ENCODE assay signal across 1 cellular context in the genomic region with DNA sequence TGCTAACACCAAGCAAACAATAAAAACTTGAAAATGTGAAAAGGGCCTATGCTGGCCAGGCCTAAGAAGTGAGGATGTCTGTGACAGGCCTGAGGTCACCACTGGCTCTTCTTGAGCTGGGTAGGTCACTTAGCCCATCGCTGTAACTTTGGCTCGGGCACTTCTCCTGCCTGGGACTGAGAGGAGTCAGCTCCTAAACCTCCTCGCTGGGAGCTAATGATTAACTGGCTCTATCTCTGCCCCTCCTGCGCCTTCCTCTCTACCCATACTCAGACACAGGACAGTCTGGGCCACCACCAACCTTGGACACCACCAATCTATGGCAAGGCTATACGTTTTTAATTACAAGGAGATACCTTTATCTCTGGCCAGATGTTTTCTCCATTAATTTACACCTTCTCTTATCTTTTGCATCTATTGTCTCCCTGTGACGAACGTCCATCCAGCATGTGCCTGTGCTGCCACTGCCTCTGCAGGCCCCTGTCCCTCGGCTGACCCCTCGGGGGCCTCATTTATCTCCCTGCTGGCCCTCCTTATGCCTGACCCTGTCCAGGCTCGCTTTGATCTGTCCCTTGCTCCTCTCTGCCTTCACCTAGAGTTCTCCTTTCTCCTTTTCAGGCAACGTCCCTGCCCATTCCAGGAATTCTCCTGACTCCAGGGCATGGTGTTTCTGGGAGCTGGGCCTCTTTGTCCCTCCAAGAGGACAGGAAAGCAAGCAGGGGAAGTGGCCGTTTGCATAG.
TF ChIP-seq lines count a peak whose summit lies in the region.

No MANE protein-coding gene starts in this region.

TF ChIP-seq in GM23338, 12 proteins besides CTCF, POLR2A, EP300 and RAD21 (continued from another document):
- TF ChIP-seq, protein P1, sequence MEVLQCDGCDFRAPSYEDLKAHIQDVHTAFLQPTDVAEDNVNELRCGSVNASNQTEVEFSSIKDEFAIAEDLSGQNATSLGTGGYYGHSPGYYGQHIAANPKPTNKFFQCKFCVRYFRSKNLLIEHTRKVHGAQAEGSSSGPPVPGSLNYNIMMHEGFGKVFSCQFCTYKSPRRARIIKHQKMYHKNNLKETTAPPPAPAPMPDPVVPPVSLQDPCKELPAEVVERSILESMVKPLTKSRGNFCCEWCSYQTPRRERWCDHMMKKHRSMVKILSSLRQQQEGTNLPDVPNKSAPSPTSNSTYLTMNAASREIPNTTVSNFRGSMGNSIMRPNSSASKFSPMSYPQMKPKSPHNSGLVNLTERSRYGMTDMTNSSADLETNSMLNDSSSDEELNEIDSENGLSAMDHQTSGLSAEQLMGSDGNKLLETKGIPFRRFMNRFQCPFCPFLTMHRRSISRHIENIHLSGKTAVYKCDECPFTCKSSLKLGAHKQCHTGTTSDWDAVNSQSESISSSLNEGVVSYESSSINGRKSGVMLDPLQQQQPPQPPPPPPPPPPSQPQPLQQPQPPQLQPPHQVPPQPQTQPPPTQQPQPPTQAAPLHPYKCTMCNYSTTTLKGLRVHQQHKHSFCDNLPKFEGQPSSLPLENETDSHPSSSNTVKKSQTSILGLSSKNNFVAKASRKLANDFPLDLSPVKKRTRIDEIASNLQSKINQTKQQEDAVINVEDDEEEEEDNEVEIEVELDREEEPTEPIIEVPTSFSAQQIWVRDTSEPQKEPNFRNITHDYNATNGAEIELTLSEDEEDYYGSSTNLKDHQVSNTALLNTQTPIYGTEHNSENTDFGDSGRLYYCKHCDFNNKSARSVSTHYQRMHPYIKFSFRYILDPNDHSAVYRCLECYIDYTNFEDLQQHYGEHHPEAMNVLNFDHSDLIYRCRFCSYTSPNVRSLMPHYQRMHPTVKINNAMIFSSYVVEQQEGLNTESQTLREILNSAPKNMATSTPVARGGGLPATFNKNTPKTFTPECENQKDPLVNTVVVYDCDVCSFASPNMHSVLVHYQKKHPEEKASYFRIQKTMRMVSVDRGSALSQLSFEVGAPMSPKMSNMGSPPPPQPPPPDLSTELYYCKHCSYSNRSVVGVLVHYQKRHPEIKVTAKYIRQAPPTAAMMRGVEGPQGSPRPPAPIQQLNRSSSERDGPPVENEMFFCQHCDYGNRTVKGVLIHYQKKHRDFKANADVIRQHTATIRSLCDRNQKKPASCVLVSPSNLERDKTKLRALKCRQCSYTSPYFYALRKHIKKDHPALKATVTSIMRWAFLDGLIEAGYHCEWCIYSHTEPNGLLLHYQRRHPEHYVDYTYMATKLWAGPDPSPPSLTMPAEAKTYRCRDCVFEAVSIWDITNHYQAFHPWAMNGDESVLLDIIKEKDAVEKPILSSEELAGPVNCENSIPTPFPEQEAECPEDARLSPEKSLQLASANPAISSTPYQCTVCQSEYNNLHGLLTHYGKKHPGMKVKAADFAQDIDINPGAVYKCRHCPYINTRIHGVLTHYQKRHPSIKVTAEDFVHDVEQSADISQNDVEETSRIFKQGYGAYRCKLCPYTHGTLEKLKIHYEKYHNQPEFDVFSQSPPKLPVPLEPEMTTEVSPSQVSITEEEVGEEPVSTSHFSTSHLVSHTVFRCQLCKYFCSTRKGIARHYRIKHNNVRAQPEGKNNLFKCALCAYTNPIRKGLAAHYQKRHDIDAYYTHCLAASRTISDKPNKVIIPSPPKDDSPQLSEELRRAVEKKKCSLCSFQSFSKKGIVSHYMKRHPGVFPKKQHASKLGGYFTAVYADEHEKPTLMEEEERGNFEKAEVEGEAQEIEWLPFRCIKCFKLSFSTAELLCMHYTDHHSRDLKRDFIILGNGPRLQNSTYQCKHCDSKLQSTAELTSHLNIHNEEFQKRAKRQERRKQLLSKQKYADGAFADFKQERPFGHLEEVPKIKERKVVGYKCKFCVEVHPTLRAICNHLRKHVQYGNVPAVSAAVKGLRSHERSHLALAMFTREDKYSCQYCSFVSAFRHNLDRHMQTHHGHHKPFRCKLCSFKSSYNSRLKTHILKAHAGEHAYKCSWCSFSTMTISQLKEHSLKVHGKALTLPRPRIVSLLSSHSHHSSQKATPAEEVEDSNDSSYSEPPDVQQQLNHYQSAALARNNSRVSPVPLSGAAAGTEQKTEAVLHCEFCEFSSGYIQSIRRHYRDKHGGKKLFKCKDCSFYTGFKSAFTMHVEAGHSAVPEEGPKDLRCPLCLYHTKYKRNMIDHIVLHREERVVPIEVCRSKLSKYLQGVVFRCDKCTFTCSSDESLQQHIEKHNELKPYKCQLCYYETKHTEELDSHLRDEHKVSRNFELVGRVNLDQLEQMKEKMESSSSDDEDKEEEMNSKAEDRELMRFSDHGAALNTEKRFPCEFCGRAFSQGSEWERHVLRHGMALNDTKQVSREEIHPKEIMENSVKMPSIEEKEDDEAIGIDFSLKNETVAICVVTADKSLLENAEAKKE (CRISPR knock-in tag; IDR thresholded peaks at IDR 0.05), result no peak
- TF ChIP-seq, protein P2, sequence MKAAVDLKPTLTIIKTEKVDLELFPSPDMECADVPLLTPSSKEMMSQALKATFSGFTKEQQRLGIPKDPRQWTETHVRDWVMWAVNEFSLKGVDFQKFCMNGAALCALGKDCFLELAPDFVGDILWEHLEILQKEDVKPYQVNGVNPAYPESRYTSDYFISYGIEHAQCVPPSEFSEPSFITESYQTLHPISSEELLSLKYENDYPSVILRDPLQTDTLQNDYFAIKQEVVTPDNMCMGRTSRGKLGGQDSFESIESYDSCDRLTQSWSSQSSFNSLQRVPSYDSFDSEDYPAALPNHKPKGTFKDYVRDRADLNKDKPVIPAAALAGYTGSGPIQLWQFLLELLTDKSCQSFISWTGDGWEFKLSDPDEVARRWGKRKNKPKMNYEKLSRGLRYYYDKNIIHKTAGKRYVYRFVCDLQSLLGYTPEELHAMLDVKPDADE (IDR thresholded peaks at IDR 0.05), result no peak
- TF ChIP-seq CREB1 (CRISPR knock-in tag; IDR thresholded peaks at IDR 0.05; ENCODE audit: low read depth), result no peak
